Comparison of ENCODE assay signal across 21 cellular contexts in the genomic region with DNA sequence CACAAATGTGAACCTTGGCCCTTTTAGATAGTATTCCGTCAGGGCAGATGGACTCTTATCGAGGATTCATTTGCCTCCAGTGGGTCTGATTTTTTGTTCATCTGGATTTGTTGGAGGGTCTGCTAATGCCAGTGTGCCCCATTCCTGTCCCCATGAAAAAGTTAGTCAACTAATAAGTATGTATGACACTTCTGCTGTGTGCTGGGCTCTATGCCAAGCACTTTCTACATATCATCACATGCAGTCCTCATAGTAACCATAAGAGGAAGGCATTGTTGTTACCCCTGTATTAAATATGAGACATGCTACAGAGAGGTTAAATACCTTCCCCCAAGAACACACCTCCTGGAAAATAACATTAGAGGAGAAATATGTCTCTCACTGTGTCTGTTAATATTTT.
DNase-seq lines count a peak whose midpoint lies in the region; ATAC-seq lines count a peak whose summit lies in the region.
"Had no signal": no experiment of that assay in that cellular context is flagged by ENCODE, and none has a peak within 500 bp of the region (broad histone marks: within the 10 kb centered on the region; RNA-seq: fewer than 3 reads in every experiment).

No MANE protein-coding gene starts in this region.

- DNase-seq in ELR (ENCODE audit: low read depth) (peak; percentile 40), astrocyte of the hippocampus (ENCODE audit: low read depth, low spot score) (peak; percentile 4), fibroblast of peridontal ligament (ENCODE audit: extremely low read depth) (peak; percentile 37), non-pigmented ciliary epithelial cell (ENCODE audit: low read depth) (peak; percentile 23), NCI-H1417 treated with DMSO at 0.1 percent for 48 hours (lab: John Stamatoyannopoulos, UW) (no peak), T-helper 1 cell (no peak), NCI-H446 (lab: John Stamatoyannopoulos, UW) (no peak)
- DNase-seq: activated CD4-positive, alpha-beta T cell treated with anti-CD3 and anti-CD28 coated beads, Interleukin-2, amount 50 U/mL, for 4 hours; activated naive CD8-positive, alpha-beta T cell treated with anti-CD3 and anti-CD28 coated beads for 36 hours; C1 segment of cervical spinal cord; cortex of kidney; GOT3; naive thymus-derived CD4-positive, alpha-beta T cell; NCI-H1436 treated with DMSO at 0.1 percent for 48 hours; NCI-H2171 treated with DMSO at 0.1 percent for 48 hours; NCI-H526 treated with DMSO at 0.1 percent for 48 hours; ovary; stimulated activated naive CD8-positive, alpha-beta T cell treated with anti-CD3 and anti-CD28 coated beads, Interleukin-15, amount 100 ng/mL, for 72 hours; transverse colon had no signal

- no peak for ATAC-seq in HG03095 (IDR thresholded peaks at IDR 0.05; ENCODE audit: unreplicated experiment)
- ATAC-seq: naive thymus-derived CD4-positive, alpha-beta T cell; SK-N-SH treated with all-trans-retinoic acid at 6 μM for 48 hours; stimulated activated naive CD8-positive, alpha-beta T cell treated with anti-CD3 and anti-CD28 coated beads, Interleukin-15, amount 100 ng/mL, for 72 hours had no signal

Comparison
In these comparisons a context has a peak if more than half of its experiments do, and no peak if none do; other contexts are left out.
1. DNase-seq: peak in ELR (single experiment), astrocyte of the hippocampus (single experiment), fibroblast of peridontal ligament (single experiment) and non-pigmented ciliary epithelial cell (single experiment); none in NCI-H1417 treated with DMSO at 0.1 percent for 48 hours (single experiment), T-helper 1 cell (0 of 5) and NCI-H446 (0 of 2).